ENCODE assay signal across 24 cellular contexts in the genomic region with DNA sequence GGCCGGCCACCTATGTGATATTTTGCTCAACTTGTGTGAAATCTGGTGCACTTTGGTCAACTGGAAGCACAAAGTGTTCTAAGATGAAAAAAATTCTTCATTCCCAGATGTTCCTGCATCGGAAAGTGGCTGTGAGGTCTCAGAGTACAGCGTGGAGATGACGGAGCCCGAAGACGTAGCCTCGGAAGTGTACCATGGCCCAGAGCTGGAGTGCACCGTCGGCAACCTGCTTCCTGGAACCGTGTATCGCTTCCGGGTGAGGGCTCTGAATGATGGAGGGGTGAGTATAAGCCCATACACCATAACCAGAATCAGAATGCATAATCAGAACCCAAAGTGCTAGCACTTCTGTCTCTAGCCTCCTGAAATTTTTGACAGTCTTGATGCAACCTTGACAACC.
"Had no signal": no experiment of that assay in that cellular context is flagged by ENCODE, and none has a peak within 500 bp of the region (broad histone marks: within the 10 kb centered on the region; RNA-seq: fewer than 3 reads in every experiment).

No MANE protein-coding gene starts in this region.

- H3K9me3 ChIP-seq: colonic mucosa, esophagus squamous epithelium, gastrocnemius medialis, heart right ventricle, left lung, lower lobe of right lung, mucosa of descending colon had no signal

- H3K4me3 ChIP-seq: colonic mucosa, esophagus squamous epithelium, gastrocnemius medialis, heart right ventricle, left lung, lower lobe of right lung, mucosa of descending colon had no signal

- ATAC-seq: effector memory CD8-positive, alpha-beta T cell; esophagus mucosa; gastrocnemius medialis; heart right ventricle; left cardiac atrium; left lung; left ventricle myocardium superior; lower lobe of right lung; mucosa of descending colon had no signal

- H3K27me3 ChIP-seq: colonic mucosa, esophagus squamous epithelium, gastrocnemius medialis, heart right ventricle, left lung had no signal

- DNase-seq: colonic mucosa; cortex of kidney; effector CD8-positive, alpha-beta T cell; effector memory CD8-positive, alpha-beta T cell; endodermal cell; erythroblast; esophagus squamous epithelium; foreskin fibroblast; foreskin melanocyte; gastrocnemius medialis; glutamatergic neuron; head of caudate nucleus; heart right ventricle; hippocampal formation; left cardiac atrium; left lung; left ventricle myocardium superior; lower lobe of right lung; mesenchymal stem cell; mucosa of descending colon had no signal

- H3K27me3 Mint-ChIP-seq: dendritic cell treated with granulocyte-macrophage colony-stimulating factor and Interleukin-4, amounts not matched to agents 40 ng/mL and 50 ng/mL, for 4 days; effector memory CD8-positive, alpha-beta T cell had no signal

- H3K27ac Mint-ChIP-seq: dendritic cell treated with granulocyte-macrophage colony-stimulating factor and Interleukin-4, amounts not matched to agents 40 ng/mL and 50 ng/mL, for 4 days; effector memory CD8-positive, alpha-beta T cell; endodermal cell; mesothelial cell of epicardium had no signal

- H3K4me1 ChIP-seq: colonic mucosa, esophagus squamous epithelium, gastrocnemius medialis, left lung, lower lobe of right lung had no signal

- H3K27ac ChIP-seq: colonic mucosa, epithelial cell of prostate, esophagus squamous epithelium, gastrocnemius medialis, heart right ventricle, left lung, lower lobe of right lung had no signal

- H3K4me3 Mint-ChIP-seq: dendritic cell treated with granulocyte-macrophage colony-stimulating factor and Interleukin-4, amounts not matched to agents 40 ng/mL and 50 ng/mL, for 4 days; effector memory CD8-positive, alpha-beta T cell; endodermal cell; mesothelial cell of epicardium had no signal

- H3K4me1 Mint-ChIP-seq: endodermal cell had no signal

- H3K9me3 Mint-ChIP-seq: dendritic cell treated with granulocyte-macrophage colony-stimulating factor and Interleukin-4, amounts not matched to agents 40 ng/mL and 50 ng/mL, for 4 days; effector memory CD8-positive, alpha-beta T cell; endodermal cell; mesothelial cell of epicardium had no signal
